Comparison of ENCODE assay signal across 2 cellular contexts in the genomic region with DNA sequence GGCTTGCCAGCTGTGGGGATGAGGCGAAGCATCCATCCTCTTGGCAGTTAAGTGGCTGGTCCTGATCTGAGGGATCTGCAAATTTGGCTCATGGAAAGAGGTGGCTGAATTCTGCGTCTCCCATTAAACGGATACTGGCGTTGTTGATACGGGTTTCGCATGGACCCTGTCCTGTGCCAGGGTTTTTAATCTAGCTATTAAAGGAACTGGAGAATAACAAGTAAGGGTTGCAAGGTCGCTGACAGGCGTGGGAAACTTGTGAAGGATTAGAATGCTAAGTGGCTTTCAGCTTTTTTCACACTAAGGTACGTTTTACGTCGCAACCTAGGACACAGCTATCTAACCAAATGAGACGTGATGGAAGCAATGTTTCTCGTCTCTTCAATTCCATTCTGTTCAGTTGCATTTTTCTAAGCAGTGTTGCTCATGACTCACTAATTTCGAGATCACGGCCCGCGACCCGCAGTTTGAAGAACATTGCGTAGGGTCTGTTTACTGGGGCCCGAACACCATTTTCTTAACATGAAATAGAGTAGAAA.
A peak's percentile ranks its signal among the peaks of the same experiment; 100 is the strongest.
TF ChIP-seq lines count a peak whose summit lies in the region.

No MANE protein-coding gene starts in this region.

TF ChIP-seq in GM12878, 131 proteins besides CTCF, POLR2A, EP300 and RAD21:
- TF ChIP-seq ZNF207 (IDR thresholded peaks at IDR 0.05; ENCODE audit: borderline replicate concordance) = no peak
- TF ChIP-seq ZNF622 (IDR thresholded peaks at IDR 0.05) = 0 out of 2 replicates have a peak, but pooled peaks have one; percentile 14
- TF ChIP-seq SMC3 (IDR thresholded peaks at IDR 0.05; ENCODE audit: borderline replicate concordance, low read length) = no peak
TF ChIP-seq in GM12878: peak in this region for 1.

TF ChIP-seq in HEK293T, 16 proteins besides CTCF, POLR2A, EP300 and RAD21:
- TF ChIP-seq SP1 (IDR thresholded peaks at IDR 0.05) (no peak), SUZ12 (IDR thresholded peaks at IDR 0.05) (no peak), LEF1 (IDR thresholded peaks at IDR 0.05; ENCODE audit: borderline replicate concordance) (no peak)
